18 cellular contexts compared by ENCODE assay signal in the genomic region with DNA sequence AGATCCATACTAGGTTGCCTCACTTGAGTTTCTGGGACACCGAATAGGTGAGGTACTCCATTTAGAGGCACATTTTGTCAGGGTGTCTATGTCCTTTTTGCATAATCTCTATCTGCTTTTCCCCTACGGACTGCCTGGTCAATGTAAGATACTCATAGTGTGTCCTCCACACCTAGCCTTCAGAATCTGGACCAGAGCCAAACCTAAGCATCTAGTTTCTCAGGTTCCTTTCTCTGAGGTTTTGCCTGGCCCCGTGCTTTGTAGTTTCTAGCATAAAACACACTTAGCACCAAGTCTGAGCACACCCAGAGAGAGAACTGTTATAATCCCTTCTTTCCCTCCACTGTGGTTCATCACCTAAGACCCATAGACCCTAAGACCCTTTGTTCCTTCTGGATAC.
DNase-seq lines count a peak whose midpoint lies in the region; ATAC-seq, FAIRE-seq and TF ChIP-seq lines count a peak whose summit lies in the region.
"Had no signal": no experiment of that assay in that cellular context is flagged by ENCODE, and none has a peak within 500 bp of the region (broad histone marks: within the 10 kb centered on the region; RNA-seq: fewer than 3 reads in every experiment).

No MANE protein-coding gene starts in this region.

- no peak overlapping the region for H2AFZ ChIP-seq in GM12878 (ENCODE audit: control insufficient read depth, low read depth, low read length)

- TF ChIP-seq RAD21 in GM12878 (IDR thresholded peaks at IDR 0.05; ENCODE audit: insufficient read depth, low read depth, low read length), result no peak

- peak; percentile 76 for FAIRE-seq in GM12878 (lab: Jason Lieb, UNC)
- FAIRE-seq in RCC 7860 (lab: Jason Lieb, UNC), result no peak
- FAIRE-seq: colon had no signal

- TF ChIP-seq CTCF in GM12878 (IDR thresholded peaks at IDR 0.05 in 2 of 3, conservative IDR thresholded peaks at IDR 0.05 in 1 of 3; ENCODE audit: control insufficient read depth in 2 of 3, extremely low read depth in 1 of 3, insufficient read depth in 1 of 3, low read depth in 3 of 3, low read length in 3 of 3), result no peak

- CTCF ChIA-PET in GM12878 (lab: Yijun Ruan, JAX), result no interaction called here

- H3K79me2 ChIP-seq in GM12878 (ENCODE audit: control insufficient read depth, insufficient read depth, low read length), result no peaks in the 10 kb centered on the region

- ATAC-seq in GM19025 (IDR thresholded peaks at IDR 0.05; ENCODE audit: low read depth, unreplicated experiment) (peak; percentile 61), GM21786 (IDR thresholded peaks at IDR 0.05; ENCODE audit: unreplicated experiment) (peak; percentile 79), HG03342 (IDR thresholded peaks at IDR 0.05; ENCODE audit: unreplicated experiment) (peak; percentile 70), GM12878 (peak; percentile 69), GM19035 (IDR thresholded peaks at IDR 0.05; ENCODE audit: unreplicated experiment) (no peak)
- ATAC-seq: HCT116 had no signal

- no peaks in the 10 kb centered on the region for H3K36me3 ChIP-seq in GM12878 (ENCODE audit: control insufficient read depth in 2 of 2, insufficient read depth in 2 of 2, low read length in 1 of 2)
- H3K36me3 ChIP-seq: BLaER1 treated with 17β-estradiol and CSF1 and Interleukin-3, amounts not matched to agents 10 nM and 100 nM; suprapubic skin had no signal

- no TSS peak for BruUV-seq in GM12878 (replicated peaks; lab: Mats Ljungman, UMichigan)

- TF ChIP-seq POLR2A in GM12878 (IDR thresholded peaks at IDR 0.05; ENCODE audit: low read depth, low read length), result no peak

- H4K20me1 ChIP-seq in GM12878 (ENCODE audit: control insufficient read depth, insufficient read depth), result no peaks in the 10 kb centered on the region
- H4K20me1 ChIP-seq: BLaER1 treated with 17β-estradiol and CSF1 and Interleukin-3, amounts not matched to agents 10 nM and 100 nM had no signal

- no peaks in the 10 kb centered on the region for H3K27me3 ChIP-seq in GM12878 (replicated peaks in 1 of 2; ENCODE audit: control insufficient read depth in 2 of 2, insufficient read depth in 2 of 2, low read length in 1 of 2)
- H3K27me3 ChIP-seq: BLaER1 treated with 17β-estradiol and CSF1 and Interleukin-3, amounts not matched to agents 10 nM and 100 nM; suprapubic skin had no signal

- no peaks in the 10 kb centered on the region for H3K9me3 ChIP-seq in GM12878 (replicated peaks; ENCODE audit: control insufficient read depth, insufficient read depth, low read length)
- H3K9me3 ChIP-seq: BLaER1 treated with 17β-estradiol and CSF1 and Interleukin-3, amounts not matched to agents 10 nM and 100 nM; suprapubic skin had no signal

- DNase-seq in GM12878 (ENCODE audit: low read depth, low spot score) (peak; percentile 11), NCI-H2171 (lab: John Stamatoyannopoulos, UW) (no peak), RCC 7860 (ENCODE audit: low spot score) (no peak), GF-D8 (lab: John Stamatoyannopoulos, UW) (no peak)
- DNase-seq: DND-41; erythroblast; NCI-H1092; NCI-H446; stimulated activated CD4-positive, alpha-beta T cell treated with anti-CD3 and anti-CD28 coated beads, Interleukin-15, amount 100 ng/mL, for 24 hours had no signal

- H3K4me2 ChIP-seq in GM12878 (ENCODE audit: control insufficient read depth, insufficient read depth), result 0 out of 2 replicates have a peak overlapping the region, but pooled peaks have one; percentile 19
- H3K4me2 ChIP-seq: BLaER1 treated with 17β-estradiol and CSF1 and Interleukin-3, amounts not matched to agents 10 nM and 100 nM had no signal

- POLR2A ChIA-PET in GM12878 (lab: Charles Lee), result no interaction called here

- H3K4me1 ChIP-seq in GM12878 (ENCODE audit: control insufficient read depth, insufficient read depth, low read length), result no peaks in the 10 kb centered on the region
- H3K4me1 ChIP-seq: suprapubic skin had no signal

- WGBS in GM12878 (ENCODE audit: insufficient coverage, insufficient replicate concordance, low lambda C conversion rate, missing lambda C conversion rate), result 81% methylated on average over 3 of the region's 3 CpGs

- intact Hi-C loops in GM12878 (cut with micrococcal nuclease; ENCODE audit: unreplicated experiment), result no loop called here

- no peak overlapping the region for H3K4me3 ChIP-seq in GM12878
- H3K4me3 ChIP-seq: BLaER1 treated with 17β-estradiol and CSF1 and Interleukin-3, amounts not matched to agents 10 nM and 100 nM; suprapubic skin had no signal

- in situ Hi-C loops in GM12878 (cut with MboI), result no loop called here

- RAD21 ChIA-PET in GM12878 (lab: Charles Lee; ENCODE audit: unreplicated experiment), result no interaction called here

- H3K27ac ChIP-seq in GM12878 (ENCODE audit: control insufficient read depth, insufficient read depth), result no peak overlapping the region
- H3K27ac ChIP-seq: BLaER1 treated with 17β-estradiol and CSF1 and Interleukin-3, amounts not matched to agents 10 nM and 100 nM; suprapubic skin; VCaP had no signal

- no peak overlapping the region for H3K9ac ChIP-seq in GM12878 (ENCODE audit: control insufficient read depth, insufficient read depth, low read length)
- H3K9ac ChIP-seq: BLaER1 treated with 17β-estradiol and CSF1 and Interleukin-3, amounts not matched to agents 10 nM and 100 nM had no signal

- SMC1A ChIA-PET in GM12878 (lab: Charles Lee; ENCODE audit: uncharacterized antibody, unreplicated experiment), result no interaction called here

- TF ChIP-seq EP300 in GM12878 (IDR thresholded peaks at IDR 0.05; ENCODE audit: borderline replicate concordance in 1 of 2, control insufficient read depth in 1 of 2, low read depth in 2 of 2, low read length in 2 of 2), result no peak

TF ChIP-seq in GM12878, 131 proteins besides CTCF, POLR2A, EP300 and RAD21 (continues in another document):
- TF ChIP-seq NR2C2 (IDR thresholded peaks at IDR 0.05; ENCODE audit: borderline replicate concordance, control insufficient read depth, insufficient read length, low read depth) (no peak), REST (IDR thresholded peaks at IDR 0.05; ENCODE audit: low read depth, low read length) (no peak), ZNF217 (IDR thresholded peaks at IDR 0.05) (no peak), SUPT20H (IDR thresholded peaks at IDR 0.05; ENCODE audit: borderline replicate concordance, control insufficient read depth, low read depth, low read length) (no peak), BMI1 (IDR thresholded peaks at IDR 0.05; ENCODE audit: borderline replicate concordance) (no peak), TARDBP (IDR thresholded peaks at IDR 0.05; ENCODE audit: borderline replicate concordance) (no peak), IKZF2 (IDR thresholded peaks at IDR 0.05) (no peak), SPI1 (IDR thresholded peaks at IDR 0.05; ENCODE audit: borderline replicate concordance, insufficient read depth, low read depth, low read length) (no peak), POU2F2 (IDR thresholded peaks at IDR 0.05; ENCODE audit: borderline replicate concordance, low read depth, low read length) (no peak), PBX3 (IDR thresholded peaks at IDR 0.05; ENCODE audit: insufficient replicate concordance, low read depth, low read length) (no peak)
- TF ChIP-seq, protein P1, sequence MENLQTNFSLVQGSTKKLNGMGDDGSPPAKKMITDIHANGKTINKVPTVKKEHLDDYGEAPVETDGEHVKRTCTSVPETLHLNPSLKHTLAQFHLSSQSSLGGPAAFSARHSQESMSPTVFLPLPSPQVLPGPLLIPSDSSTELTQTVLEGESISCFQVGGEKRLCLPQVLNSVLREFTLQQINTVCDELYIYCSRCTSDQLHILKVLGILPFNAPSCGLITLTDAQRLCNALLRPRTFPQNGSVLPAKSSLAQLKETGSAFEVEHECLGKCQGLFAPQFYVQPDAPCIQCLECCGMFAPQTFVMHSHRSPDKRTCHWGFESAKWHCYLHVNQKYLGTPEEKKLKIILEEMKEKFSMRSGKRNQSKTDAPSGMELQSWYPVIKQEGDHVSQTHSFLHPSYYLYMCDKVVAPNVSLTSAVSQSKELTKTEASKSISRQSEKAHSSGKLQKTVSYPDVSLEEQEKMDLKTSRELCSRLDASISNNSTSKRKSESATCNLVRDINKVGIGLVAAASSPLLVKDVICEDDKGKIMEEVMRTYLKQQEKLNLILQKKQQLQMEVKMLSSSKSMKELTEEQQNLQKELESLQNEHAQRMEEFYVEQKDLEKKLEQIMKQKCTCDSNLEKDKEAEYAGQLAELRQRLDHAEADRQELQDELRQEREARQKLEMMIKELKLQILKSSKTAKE (IDR thresholded peaks at IDR 0.05; ENCODE audit: low read depth, poor library complexity, severe bottlenecking), result no peak
